19 cellular contexts compared by ENCODE assay signal in genomic region chr15:48370460-48370859, GRCh38. TPM values are rescaled to one million over a fixed set of nuclear protein-coding genes. Genes with fewer than 3 reads are reported as not detected.
DNase-seq lines count a peak whose midpoint lies in the region; ATAC-seq and TF ChIP-seq lines count a peak whose summit lies in the region.
"Had no signal": no experiment of that assay in that cellular context is flagged by ENCODE, and none has a peak within 500 bp of the region (broad histone marks: within the 10 kb centered on the region; RNA-seq: fewer than 3 reads in every experiment).

No MANE protein-coding gene starts in this region.

- TF ChIP-seq CTCF in AG04449 (IDR thresholded peaks at IDR 0.05; ENCODE audit: insufficient read depth, low read length, missing control alignments) (no peak), HFFc6 (IDR thresholded peaks at IDR 0.05) (no peak), fibroblast of the aortic adventitia (IDR thresholded peaks at IDR 0.05; ENCODE audit: insufficient read depth, low read length) (no peak), RWPE1 (conservative IDR thresholded peaks at IDR 0.05; ENCODE audit: low read depth) (no peak)

- no peak overlapping the region for H3K4me3 Mint-ChIP-seq in HFFc6
- H3K4me3 Mint-ChIP-seq: T-helper 2 cell treated with Interferon-gamma antibody and Interleukin-4, amounts not matched to agents 5 μg/mL and 100 μg/mL, for 36 hours had no signal

- H3K9me3 ChIP-seq in adipocyte (ENCODE audit: control insufficient read depth, low read length), result no peaks in the 10 kb centered on the region
- H3K9me3 ChIP-seq: pancreas, Peyer's patch had no signal

- H3K27me3 Mint-ChIP-seq in HFFc6 (ENCODE audit: insufficient read depth), result peaks cover 2% of the 10 kb centered on the region

- peaks cover 53% of the 10 kb centered on the region for H3K4me1 ChIP-seq in adipocyte (ENCODE audit: control insufficient read depth, insufficient read depth, low read length)
- H3K4me1 ChIP-seq: pancreas, Peyer's patch had no signal

- intact Hi-C loops in left cardiac atrium (cut with DNase I), result no loop called here

- H3K4me1 Mint-ChIP-seq in HFFc6 (ENCODE audit: low read depth), result peaks cover 60% of the 10 kb centered on the region

- ATAC-seq in left cardiac atrium, result no peak
- ATAC-seq: pancreas had no signal

- H3K36me3 Mint-ChIP-seq in HFFc6 (ENCODE audit: low read depth), result 0 out of 2 replicates have a peak, but pooled peaks cover under 1% of the 10 kb centered on the region

- DNase-seq in AG04449 (ENCODE audit: low read depth, low spot score) (peak; percentile 83), HFFc6 (peak; percentile 82), adipocyte (ENCODE audit: low read depth) (peak; percentile 92), fibroblast of the aortic adventitia (ENCODE audit: low read depth) (peak; percentile 81), NCI-H524 (lab: John Stamatoyannopoulos, UW) (no peak), GOT3 (lab: John Stamatoyannopoulos, UW) (no peak), left cardiac atrium (no peak), RWPE1 (ENCODE audit: low spot score) (no peak)
- DNase-seq: activated CD4-positive, alpha-beta T cell treated with anti-CD3 and anti-CD28 coated beads, Interleukin-2, amount 50 U/mL, for 1 hour; activated T-cell treated with anti-CD3 and anti-CD28 coated beads, Interleukin-2, amount 50 U/mL, for 48 hours; amygdala; DMS79; glutamatergic neuron; midbrain; NCI-H345; pancreas; Peyer's patch; substantia nigra had no signal

- H3K36me3 ChIP-seq in adipocyte (ENCODE audit: control insufficient read depth, insufficient read depth, low read length, severe bottlenecking), result no peaks in the 10 kb centered on the region
- H3K36me3 ChIP-seq: pancreas, Peyer's patch had no signal

- no peaks in the 10 kb centered on the region for H3K9me3 Mint-ChIP-seq in HFFc6
- H3K9me3 Mint-ChIP-seq: T-helper 2 cell treated with Interferon-gamma antibody and Interleukin-4, amounts not matched to agents 5 μg/mL and 100 μg/mL, for 36 hours had no signal

- no peaks in the 10 kb centered on the region for H3K27me3 ChIP-seq in adipocyte (replicated peaks; ENCODE audit: control insufficient read depth, insufficient read depth, low read length)
- H3K27me3 ChIP-seq: pancreas, Peyer's patch had no signal

- CTCF ChIA-PET in AG04449 (lab: Yijun Ruan, JAX) (interaction anchor here (1.3 to 3.2 kb wide), 5 partner anchors 10 to 18 kb away, joined by 4 to 17 read pairs (median 5); no protein-coding TSS in a partner anchor), RWPE1 (lab: Yijun Ruan, JAX) (no interaction called here)

- peak overlapping the region; percentile 5 for H3K9ac ChIP-seq in adipocyte (ENCODE audit: low read length)

- H3K27ac Mint-ChIP-seq in HFFc6, result peak overlapping the region; percentile 6
- H3K27ac Mint-ChIP-seq: T-helper 2 cell treated with Interferon-gamma antibody and Interleukin-4, amounts not matched to agents 5 μg/mL and 100 μg/mL, for 36 hours had no signal

- H3K27ac ChIP-seq in RWPE1, result no peak overlapping the region
- H3K27ac ChIP-seq: pancreas, Peyer's patch had no signal

- POLR2A ChIA-PET in AG04449 (lab: Yijun Ruan, JAX), result no interaction called here
- POLR2A ChIA-PET in RWPE1 (lab: Yijun Ruan, JAX; ENCODE audit: low non-redundant PET), result no interaction called here

- H3K4me3 ChIP-seq in AG04449 (ENCODE audit: low read depth, low read length), result no peak overlapping the region
- no peak overlapping the region for H3K4me3 ChIP-seq in adipocyte (ENCODE audit: low read length)
- H3K4me3 ChIP-seq in fibroblast of the aortic adventitia (ENCODE audit: low read depth, low read length), result no peak overlapping the region
- H3K4me3 ChIP-seq: pancreas, Peyer's patch had no signal

RNA-seq across cellular contexts. Expression of gene DUT, which starts 39.2 kb away (rescaled TPM):
- 100 to 1,000 TPM in 5 of 6 experiments, 10 to 100 TPM in 1; 86.0 to 130 (median 114) TPM for total RNA-seq in HFFc6 (2021; fragmentation: NEBNext Ultra II Directional; extraction: Animal tissue kit (Norgen Biotek cat#: 25700))
- 70.4 and 72.0 TPM in 2 replicates for total RNA-seq in fibroblast of the aortic adventitia (ENCODE audit: low replicate concordance)
- total RNA-seq in left cardiac atrium, result 10 to 100 TPM; 76.6 to 83.6 TPM

Comparison
In these comparisons a context has a peak if more than half of its experiments do, and no peak if none do; other contexts are left out.
1. DNase-seq: peak in AG04449 (single experiment), HFFc6 (single experiment), adipocyte (single experiment) and fibroblast of the aortic adventitia (single experiment); none in NCI-H524 (0 of 2), GOT3 (single experiment), left cardiac atrium (single experiment) and RWPE1 (single experiment).